Comparison of ENCODE assay signal across 1 cellular context in the genomic region with DNA sequence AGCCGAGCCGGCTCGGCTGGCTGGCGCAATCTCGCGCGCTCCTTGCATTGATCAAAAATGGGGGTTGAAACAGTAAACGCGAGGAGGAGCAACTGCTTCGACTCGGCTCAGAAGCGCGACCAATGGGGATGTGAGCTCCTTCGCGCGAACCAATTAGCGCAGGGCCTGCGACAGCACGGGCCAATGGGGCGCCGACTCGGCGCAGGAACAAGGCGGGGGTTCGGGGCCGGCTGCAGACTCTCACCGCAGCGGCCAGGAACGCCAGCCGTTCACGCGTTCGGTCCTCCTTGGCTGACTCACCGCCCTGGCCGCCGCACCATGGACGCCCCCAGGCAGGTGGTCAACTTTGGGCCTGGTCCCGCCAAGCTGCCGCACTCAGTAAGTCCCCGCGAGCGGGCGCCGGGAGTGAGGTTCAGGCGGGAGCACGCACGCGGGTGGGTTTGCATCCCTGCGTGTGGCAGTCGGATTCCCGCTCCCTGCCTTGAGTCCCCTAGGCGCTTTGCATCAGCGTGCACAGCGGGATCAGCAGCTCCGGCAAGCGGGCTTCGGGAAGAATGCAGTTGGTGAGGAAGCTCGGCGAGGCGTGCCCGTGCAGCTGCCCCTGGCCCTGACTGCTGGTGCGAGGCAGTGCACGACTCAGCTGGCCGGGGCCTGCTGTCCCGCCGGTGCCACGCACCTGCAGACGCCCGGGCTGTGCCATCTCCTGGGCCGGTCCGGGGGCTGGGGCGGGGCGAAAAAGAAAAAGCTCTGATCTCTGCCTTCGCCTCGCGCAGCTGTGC.
A peak's percentile ranks its signal among the peaks of the same experiment; 100 is the strongest.
TF ChIP-seq lines count a peak whose summit lies in the region.

A gene (plus strand): TSS at position 233 of the 779 bp plus-strand sequence. CDS start 86 bp downstream, at position 319.

TF ChIP-seq in HEK293, 187 proteins besides CTCF, POLR2A, EP300 and RAD21 (continued from another document and continues in another):
- TF ChIP-seq, protein P1, sequence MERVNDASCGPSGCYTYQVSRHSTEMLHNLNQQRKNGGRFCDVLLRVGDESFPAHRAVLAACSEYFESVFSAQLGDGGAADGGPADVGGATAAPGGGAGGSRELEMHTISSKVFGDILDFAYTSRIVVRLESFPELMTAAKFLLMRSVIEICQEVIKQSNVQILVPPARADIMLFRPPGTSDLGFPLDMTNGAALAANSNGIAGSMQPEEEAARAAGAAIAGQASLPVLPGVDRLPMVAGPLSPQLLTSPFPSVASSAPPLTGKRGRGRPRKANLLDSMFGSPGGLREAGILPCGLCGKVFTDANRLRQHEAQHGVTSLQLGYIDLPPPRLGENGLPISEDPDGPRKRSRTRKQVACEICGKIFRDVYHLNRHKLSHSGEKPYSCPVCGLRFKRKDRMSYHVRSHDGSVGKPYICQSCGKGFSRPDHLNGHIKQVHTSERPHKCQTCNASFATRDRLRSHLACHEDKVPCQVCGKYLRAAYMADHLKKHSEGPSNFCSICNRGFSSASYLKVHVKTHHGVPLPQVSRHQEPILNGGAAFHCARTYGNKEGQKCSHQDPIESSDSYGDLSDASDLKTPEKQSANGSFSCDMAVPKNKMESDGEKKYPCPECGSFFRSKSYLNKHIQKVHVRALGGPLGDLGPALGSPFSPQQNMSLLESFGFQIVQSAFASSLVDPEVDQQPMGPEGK (tag by site-specific recombination; IDR thresholded peaks at IDR 0.05) = peak; percentile 57
- TF ChIP-seq ZIC2 (tag by site-specific recombination; IDR thresholded peaks at IDR 0.05) = peak; percentile 73
- TF ChIP-seq YY1 (tag by site-specific recombination; IDR thresholded peaks at IDR 0.05) = 0 out of 2 replicates have a peak, but pooled peaks have one; percentile 50
- TF ChIP-seq KLF16 (tag by site-specific recombination; IDR thresholded peaks at IDR 0.05) = 0 out of 2 replicates have a peak, but pooled peaks have one; percentile 40
- TF ChIP-seq, protein P2, sequence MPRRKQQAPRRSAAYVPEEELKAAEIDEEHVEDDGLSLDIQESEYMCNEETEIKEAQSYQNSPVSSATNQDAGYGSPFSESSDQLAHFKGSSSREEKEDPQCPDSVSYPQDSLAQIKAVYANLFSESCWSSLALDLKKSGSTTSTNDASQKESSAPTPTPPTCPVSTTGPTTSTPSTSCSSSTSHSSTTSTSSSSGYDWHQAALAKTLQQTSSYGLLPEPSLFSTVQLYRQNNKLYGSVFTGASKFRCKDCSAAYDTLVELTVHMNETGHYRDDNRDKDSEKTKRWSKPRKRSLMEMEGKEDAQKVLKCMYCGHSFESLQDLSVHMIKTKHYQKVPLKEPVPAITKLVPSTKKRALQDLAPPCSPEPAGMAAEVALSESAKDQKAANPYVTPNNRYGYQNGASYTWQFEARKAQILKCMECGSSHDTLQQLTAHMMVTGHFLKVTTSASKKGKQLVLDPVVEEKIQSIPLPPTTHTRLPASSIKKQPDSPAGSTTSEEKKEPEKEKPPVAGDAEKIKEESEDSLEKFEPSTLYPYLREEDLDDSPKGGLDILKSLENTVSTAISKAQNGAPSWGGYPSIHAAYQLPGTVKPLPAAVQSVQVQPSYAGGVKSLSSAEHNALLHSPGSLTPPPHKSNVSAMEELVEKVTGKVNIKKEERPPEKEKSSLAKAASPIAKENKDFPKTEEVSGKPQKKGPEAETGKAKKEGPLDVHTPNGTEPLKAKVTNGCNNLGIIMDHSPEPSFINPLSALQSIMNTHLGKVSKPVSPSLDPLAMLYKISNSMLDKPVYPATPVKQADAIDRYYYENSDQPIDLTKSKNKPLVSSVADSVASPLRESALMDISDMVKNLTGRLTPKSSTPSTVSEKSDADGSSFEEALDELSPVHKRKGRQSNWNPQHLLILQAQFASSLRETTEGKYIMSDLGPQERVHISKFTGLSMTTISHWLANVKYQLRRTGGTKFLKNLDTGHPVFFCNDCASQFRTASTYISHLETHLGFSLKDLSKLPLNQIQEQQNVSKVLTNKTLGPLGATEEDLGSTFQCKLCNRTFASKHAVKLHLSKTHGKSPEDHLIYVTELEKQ (tag by site-specific recombination; IDR thresholded peaks at IDR 0.05; ENCODE audit: borderline replicate concordance) = no peak
- TF ChIP-seq ZNF335 (tag by site-specific recombination; conservative IDR thresholded peaks at IDR 0.05) = peak; percentile 73
- TF ChIP-seq, protein P3, sequence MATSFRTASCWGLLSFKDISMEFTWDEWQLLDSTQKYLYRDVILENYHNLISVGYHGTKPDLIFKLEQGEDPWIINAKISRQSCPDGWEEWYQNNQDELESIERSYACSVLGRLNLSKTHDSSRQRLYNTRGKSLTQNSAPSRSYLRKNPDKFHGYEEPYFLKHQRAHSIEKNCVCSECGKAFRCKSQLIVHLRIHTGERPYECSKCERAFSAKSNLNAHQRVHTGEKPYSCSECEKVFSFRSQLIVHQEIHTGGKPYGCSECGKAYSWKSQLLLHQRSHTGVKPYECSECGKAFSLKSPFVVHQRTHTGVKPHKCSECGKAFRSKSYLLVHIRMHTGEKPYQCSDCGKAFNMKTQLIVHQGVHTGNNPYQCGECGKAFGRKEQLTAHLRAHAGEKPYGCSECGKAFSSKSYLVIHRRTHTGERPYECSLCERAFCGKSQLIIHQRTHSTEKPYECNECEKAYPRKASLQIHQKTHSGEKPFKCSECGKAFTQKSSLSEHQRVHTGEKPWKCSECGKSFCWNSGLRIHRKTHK (tag by site-specific recombination; IDR thresholded peaks at IDR 0.05) = no peak
- TF ChIP-seq GLIS2 (tag by site-specific recombination; IDR thresholded peaks at IDR 0.05) = peak; percentile 89
- TF ChIP-seq KLF8 (tag by site-specific recombination; IDR thresholded peaks at IDR 0.05) = peak; percentile 37; the same call in 1 of the 2 replicates
- peak; percentile 88 for TF ChIP-seq ZBTB17 (tag by site-specific recombination; IDR thresholded peaks at IDR 0.05)
- peak; percentile 55; the same call in 1 of the 2 replicates for TF ChIP-seq ZBTB48 (tag by site-specific recombination; IDR thresholded peaks at IDR 0.05)
- TF ChIP-seq KLF1 (tag by site-specific recombination; IDR thresholded peaks at IDR 0.05) = no peak; the same call in none of the 2 replicates
- TF ChIP-seq ZNF311 (tag by site-specific recombination; IDR thresholded peaks at IDR 0.05; ENCODE audit: borderline replicate concordance) = no peak
- TF ChIP-seq, protein P4, sequence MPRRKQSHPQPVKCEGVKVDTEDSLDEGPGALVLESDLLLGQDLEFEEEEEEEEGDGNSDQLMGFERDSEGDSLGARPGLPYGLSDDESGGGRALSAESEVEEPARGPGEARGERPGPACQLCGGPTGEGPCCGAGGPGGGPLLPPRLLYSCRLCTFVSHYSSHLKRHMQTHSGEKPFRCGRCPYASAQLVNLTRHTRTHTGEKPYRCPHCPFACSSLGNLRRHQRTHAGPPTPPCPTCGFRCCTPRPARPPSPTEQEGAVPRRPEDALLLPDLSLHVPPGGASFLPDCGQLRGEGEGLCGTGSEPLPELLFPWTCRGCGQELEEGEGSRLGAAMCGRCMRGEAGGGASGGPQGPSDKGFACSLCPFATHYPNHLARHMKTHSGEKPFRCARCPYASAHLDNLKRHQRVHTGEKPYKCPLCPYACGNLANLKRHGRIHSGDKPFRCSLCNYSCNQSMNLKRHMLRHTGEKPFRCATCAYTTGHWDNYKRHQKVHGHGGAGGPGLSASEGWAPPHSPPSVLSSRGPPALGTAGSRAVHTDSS (tag by site-specific recombination; IDR thresholded peaks at IDR 0.05) = no peak
- peak; percentile 58; the same call in 1 of the 2 replicates for TF ChIP-seq YY2 (tag by site-specific recombination; IDR thresholded peaks at IDR 0.05)
- TF ChIP-seq, protein P5, sequence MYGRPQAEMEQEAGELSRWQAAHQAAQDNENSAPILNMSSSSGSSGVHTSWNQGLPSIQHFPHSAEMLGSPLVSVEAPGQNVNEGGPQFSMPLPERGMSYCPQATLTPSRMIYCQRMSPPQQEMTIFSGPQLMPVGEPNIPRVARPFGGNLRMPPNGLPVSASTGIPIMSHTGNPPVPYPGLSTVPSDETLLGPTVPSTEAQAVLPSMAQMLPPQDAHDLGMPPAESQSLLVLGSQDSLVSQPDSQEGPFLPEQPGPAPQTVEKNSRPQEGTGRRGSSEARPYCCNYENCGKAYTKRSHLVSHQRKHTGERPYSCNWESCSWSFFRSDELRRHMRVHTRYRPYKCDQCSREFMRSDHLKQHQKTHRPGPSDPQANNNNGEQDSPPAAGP (tag by site-specific recombination; IDR thresholded peaks at IDR 0.05) = 0 out of 2 replicates have a peak, but pooled peaks have one; percentile 13
- TF ChIP-seq HOXD13 (CRISPR knock-in tag; IDR thresholded peaks at IDR 0.05; ENCODE audit: borderline replicate concordance) = peak; percentile 75; the same call in 1 of the 2 replicates
- TF ChIP-seq, protein P6, sequence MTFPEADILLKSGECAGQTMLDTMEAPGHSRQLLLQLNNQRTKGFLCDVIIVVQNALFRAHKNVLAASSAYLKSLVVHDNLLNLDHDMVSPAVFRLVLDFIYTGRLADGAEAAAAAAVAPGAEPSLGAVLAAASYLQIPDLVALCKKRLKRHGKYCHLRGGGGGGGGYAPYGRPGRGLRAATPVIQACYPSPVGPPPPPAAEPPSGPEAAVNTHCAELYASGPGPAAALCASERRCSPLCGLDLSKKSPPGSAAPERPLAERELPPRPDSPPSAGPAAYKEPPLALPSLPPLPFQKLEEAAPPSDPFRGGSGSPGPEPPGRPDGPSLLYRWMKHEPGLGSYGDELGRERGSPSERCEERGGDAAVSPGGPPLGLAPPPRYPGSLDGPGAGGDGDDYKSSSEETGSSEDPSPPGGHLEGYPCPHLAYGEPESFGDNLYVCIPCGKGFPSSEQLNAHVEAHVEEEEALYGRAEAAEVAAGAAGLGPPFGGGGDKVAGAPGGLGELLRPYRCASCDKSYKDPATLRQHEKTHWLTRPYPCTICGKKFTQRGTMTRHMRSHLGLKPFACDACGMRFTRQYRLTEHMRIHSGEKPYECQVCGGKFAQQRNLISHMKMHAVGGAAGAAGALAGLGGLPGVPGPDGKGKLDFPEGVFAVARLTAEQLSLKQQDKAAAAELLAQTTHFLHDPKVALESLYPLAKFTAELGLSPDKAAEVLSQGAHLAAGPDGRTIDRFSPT (tag by site-specific recombination; IDR thresholded peaks at IDR 0.05) = peak; percentile 73
- TF ChIP-seq ZNF391 (tag by site-specific recombination; IDR thresholded peaks at IDR 0.05; ENCODE audit: borderline replicate concordance, low read depth) = 0 out of 2 replicates have a peak, but pooled peaks have one; percentile 32
- peak; percentile 13; the same call in 1 of the 2 replicates for TF ChIP-seq ZNF610 (tag by site-specific recombination; IDR thresholded peaks at IDR 0.05; ENCODE audit: borderline replicate concordance)
- TF ChIP-seq KLF10 (tag by site-specific recombination; IDR thresholded peaks at IDR 0.05) = no peak
- no peak for TF ChIP-seq ZNF558 (tag by site-specific recombination; IDR thresholded peaks at IDR 0.05)
- TF ChIP-seq, protein P7, sequence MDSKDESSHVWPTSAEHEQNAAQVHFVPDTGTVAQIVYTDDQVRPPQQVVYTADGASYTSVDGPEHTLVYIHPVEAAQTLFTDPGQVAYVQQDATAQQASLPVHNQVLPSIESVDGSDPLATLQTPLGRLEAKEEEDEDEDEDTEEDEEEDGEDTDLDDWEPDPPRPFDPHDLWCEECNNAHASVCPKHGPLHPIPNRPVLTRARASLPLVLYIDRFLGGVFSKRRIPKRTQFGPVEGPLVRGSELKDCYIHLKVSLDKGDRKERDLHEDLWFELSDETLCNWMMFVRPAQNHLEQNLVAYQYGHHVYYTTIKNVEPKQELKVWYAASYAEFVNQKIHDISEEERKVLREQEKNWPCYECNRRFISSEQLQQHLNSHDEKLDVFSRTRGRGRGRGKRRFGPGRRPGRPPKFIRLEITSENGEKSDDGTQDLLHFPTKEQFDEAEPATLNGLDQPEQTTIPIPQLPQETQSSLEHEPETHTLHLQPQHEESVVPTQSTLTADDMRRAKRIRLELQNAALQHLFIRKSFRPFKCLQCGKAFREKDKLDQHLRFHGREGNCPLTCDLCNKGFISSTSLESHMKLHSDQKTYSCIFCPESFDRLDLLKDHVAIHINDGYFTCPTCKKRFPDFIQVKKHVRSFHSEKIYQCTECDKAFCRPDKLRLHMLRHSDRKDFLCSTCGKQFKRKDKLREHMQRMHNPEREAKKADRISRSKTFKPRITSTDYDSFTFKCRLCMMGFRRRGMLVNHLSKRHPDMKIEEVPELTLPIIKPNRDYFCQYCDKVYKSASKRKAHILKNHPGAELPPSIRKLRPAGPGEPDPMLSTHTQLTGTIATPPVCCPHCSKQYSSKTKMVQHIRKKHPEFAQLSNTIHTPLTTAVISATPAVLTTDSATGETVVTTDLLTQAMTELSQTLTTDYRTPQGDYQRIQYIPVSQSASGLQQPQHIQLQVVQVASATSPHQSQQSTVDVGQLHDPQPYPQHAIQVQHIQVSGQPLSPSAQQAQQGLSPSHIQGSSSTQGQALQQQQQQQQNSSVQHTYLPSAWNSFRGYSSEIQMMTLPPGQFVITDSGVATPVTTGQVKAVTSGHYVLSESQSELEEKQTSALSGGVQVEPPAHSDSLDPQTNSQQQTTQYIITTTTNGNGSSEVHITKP (tag by site-specific recombination; IDR thresholded peaks at IDR 0.05) = peak; percentile 49
- peak; percentile 84 for TF ChIP-seq ZNF501 (tag by site-specific recombination; IDR thresholded peaks at IDR 0.05)
- no peak for TF ChIP-seq ZNF37A (tag by site-specific recombination; IDR thresholded peaks at IDR 0.05)
- TF ChIP-seq SP3 (tag by site-specific recombination; IDR thresholded peaks at IDR 0.05) = peak; percentile 63; the same call in 1 of the 2 replicates
- TF ChIP-seq ZNF341 (tag by site-specific recombination; IDR thresholded peaks at IDR 0.05; ENCODE audit: low read depth) = peak; percentile 81
- TF ChIP-seq ZNF660 (tag by site-specific recombination; IDR thresholded peaks at IDR 0.05) = peak; percentile 21
- TF ChIP-seq, protein P8, sequence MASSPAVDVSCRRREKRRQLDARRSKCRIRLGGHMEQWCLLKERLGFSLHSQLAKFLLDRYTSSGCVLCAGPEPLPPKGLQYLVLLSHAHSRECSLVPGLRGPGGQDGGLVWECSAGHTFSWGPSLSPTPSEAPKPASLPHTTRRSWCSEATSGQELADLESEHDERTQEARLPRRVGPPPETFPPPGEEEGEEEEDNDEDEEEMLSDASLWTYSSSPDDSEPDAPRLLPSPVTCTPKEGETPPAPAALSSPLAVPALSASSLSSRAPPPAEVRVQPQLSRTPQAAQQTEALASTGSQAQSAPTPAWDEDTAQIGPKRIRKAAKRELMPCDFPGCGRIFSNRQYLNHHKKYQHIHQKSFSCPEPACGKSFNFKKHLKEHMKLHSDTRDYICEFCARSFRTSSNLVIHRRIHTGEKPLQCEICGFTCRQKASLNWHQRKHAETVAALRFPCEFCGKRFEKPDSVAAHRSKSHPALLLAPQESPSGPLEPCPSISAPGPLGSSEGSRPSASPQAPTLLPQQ (tag by site-specific recombination; IDR thresholded peaks at IDR 0.05) = 0 out of 2 replicates have a peak, but pooled peaks have one; percentile 17
- TF ChIP-seq ZNF366 (tag by site-specific recombination; conservative IDR thresholded peaks at IDR 0.05) = peak; percentile 90
- TF ChIP-seq, protein P9, sequence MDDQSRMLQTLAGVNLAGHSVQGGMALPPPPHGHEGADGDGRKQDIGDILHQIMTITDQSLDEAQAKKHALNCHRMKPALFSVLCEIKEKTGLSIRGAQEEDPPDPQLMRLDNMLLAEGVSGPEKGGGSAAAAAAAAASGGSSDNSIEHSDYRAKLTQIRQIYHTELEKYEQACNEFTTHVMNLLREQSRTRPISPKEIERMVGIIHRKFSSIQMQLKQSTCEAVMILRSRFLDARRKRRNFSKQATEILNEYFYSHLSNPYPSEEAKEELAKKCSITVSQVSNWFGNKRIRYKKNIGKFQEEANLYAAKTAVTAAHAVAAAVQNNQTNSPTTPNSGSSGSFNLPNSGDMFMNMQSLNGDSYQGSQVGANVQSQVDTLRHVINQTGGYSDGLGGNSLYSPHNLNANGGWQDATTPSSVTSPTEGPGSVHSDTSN (CRISPR knock-in tag; IDR thresholded peaks at IDR 0.05) = peak; percentile 90
- peak; percentile 52; the same call in 1 of the 2 replicates for TF ChIP-seq ZBTB20 (tag by site-specific recombination; IDR thresholded peaks at IDR 0.05)
- TF ChIP-seq ZNF121 (tag by site-specific recombination; IDR thresholded peaks at IDR 0.05) = 0 out of 2 replicates have a peak, but pooled peaks have one; percentile 25
